Comparison of ENCODE assay signal across 20 cellular contexts in the genomic region with DNA sequence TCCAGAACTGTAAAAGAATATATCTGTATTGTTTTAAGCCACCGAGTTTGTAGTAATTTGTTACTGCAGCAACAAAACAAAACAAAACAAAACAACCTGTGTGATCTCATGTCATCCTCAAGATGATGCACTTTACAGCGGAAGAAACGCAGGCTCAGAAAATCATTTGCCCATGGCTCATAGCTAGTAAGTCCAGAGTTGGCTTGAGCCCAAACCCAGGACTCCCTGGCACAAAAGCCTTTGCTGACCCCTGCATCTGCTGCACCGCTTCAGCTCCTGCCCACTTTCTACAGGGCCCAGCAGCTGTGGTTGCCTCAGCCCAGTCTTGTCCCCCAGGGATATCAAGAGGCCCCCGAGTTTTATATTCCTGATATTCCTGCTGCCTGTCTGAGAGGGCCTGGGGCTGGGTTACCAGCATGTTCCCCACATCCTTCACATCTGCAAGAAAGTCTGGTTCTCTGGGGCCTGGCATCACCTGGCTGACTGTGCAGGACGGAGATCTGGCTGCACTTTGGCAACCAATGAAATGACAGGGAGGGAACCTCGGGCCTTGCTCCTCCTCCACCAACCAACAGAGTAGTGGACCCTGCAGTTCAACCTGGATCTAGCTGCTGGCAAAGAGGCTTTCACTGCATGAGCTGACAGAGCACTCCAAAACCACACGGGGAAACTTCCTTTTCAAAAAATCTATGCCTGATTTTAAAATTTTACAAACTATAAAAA. TPM values are rescaled to one million over a fixed set of nuclear protein-coding genes. Genes with fewer than 3 reads are reported as not detected.
DNase-seq lines count a peak whose midpoint lies in the region; ATAC-seq and TF ChIP-seq lines count a peak whose summit lies in the region.
"Had no signal": no experiment of that assay in that cellular context is flagged by ENCODE, and none has a peak within 500 bp of the region (broad histone marks: within the 10 kb centered on the region; RNA-seq: fewer than 3 reads in every experiment).

No MANE protein-coding gene starts in this region.

- no peaks in the 10 kb centered on the region; the same call in none of the 2 replicates for H3K27me3 ChIP-seq in IMR-90 (ENCODE audit: control insufficient read depth, insufficient read depth, low read length)
- H3K27me3 ChIP-seq in mesenchymal stem cell (ENCODE audit: control insufficient read depth in 1 of 2, insufficient read depth in 1 of 2, low read length in 2 of 2): peaks cover 0 to 30% of the 10 kb centered on the region in 2 experiments
- H3K27me3 ChIP-seq in skeletal muscle tissue (ENCODE audit: control insufficient read depth in 3 of 3, insufficient read depth in 3 of 3, low read length in 3 of 3): no peaks in the 10 kb centered on the region
- H3K27me3 ChIP-seq in upper lobe of left lung: no peaks in the 10 kb centered on the region
- H3K27me3 ChIP-seq: SJSA1 had no signal

- no peak overlapping the region for H2AK9ac ChIP-seq in IMR-90 (replicated peaks; ENCODE audit: low read depth, low read length, poor library complexity)

- no peak for TF ChIP-seq POLR2A in IMR-90 (IDR thresholded peaks at IDR 0.05; ENCODE audit: low read depth, low read length)
- no peak for TF ChIP-seq POLR2A in upper lobe of left lung (IDR thresholded peaks at IDR 0.05)

- no peak overlapping the region for H2AK5ac ChIP-seq in IMR-90 (ENCODE audit: low read depth, low read length)
- no peak overlapping the region for H2AK5ac ChIP-seq in mesenchymal stem cell (ENCODE audit: low read length, severe bottlenecking)

- no peak overlapping the region for H2BK20ac ChIP-seq in IMR-90 (ENCODE audit: low read depth, low read length)

- H4K20me1 ChIP-seq in IMR-90 (ENCODE audit: insufficient read depth, low read length): no peaks in the 10 kb centered on the region; the same call in 1 of the 2 replicates

- H3K9ac ChIP-seq in IMR-90 (ENCODE audit: low read depth, low read length) (no peak overlapping the region), mesenchymal stem cell (ENCODE audit: low read length) (peak overlapping the region; percentile 33), skeletal muscle tissue (ENCODE audit: low read depth in 1 of 3, low read length in 3 of 3) (peak overlapping the region in 1 of 3 donors; percentile 1)

- WGBS in IMR-90 (ENCODE audit: extremely low coverage in 2 of 2, insufficient read length in 1 of 2), 2 experiments: 39% methylated on average over 3 of the region's 8 CpGs; no CpG with 5 or more reads in 1 of the 2 experiments
- 77% methylated on average over 8 of the region's 8 CpGs for WGBS in mesenchymal stem cell
- 66% methylated on average over 5 to 8 of the region's 8 CpGs for WGBS in upper lobe of left lung, 2 donors

- dilution Hi-C loops in IMR-90 (cut with HindIII; ENCODE audit: low sequenced_read_pairs, unreplicated experiment): no loop called here

- H3K27ac ChIP-seq in IMR-90 (ENCODE audit: insufficient read depth, low read length) (no peak overlapping the region), mesenchymal stem cell (ENCODE audit: low read length, poor library complexity, severe bottlenecking) (no peak overlapping the region), skeletal muscle tissue (ENCODE audit: low read depth, low read length) (peak overlapping the region; percentile 2), upper lobe of left lung (no peak overlapping the region)
- H3K27ac ChIP-seq: epithelial cell of prostate, SJSA1 had no signal

- H3K9me1 ChIP-seq in IMR-90 (ENCODE audit: insufficient read depth, low read length): peaks cover 1% of the 10 kb centered on the region; the same call in 1 of the 2 replicates

- no peak for TF ChIP-seq EP300 in upper lobe of left lung (IDR thresholded peaks at IDR 0.05)

- DNase-seq in IMR-90: peak; percentile 9
- peak; percentile 20 for DNase-seq in astrocyte of the spinal cord (ENCODE audit: low read depth, low spot score)
- peak; percentile 32 for DNase-seq in mesenchymal stem cell
- no peak for DNase-seq in NCI-H2107 treated with DMSO at 0.1 percent for 48 hours (lab: John Stamatoyannopoulos, UW; ENCODE audit: unreplicated experiment)
- no peak for DNase-seq in EL
- DNase-seq in GM10266 (ENCODE audit: extremely low spot score): no peak
- DNase-seq in upper lobe of left lung: no peak
- DNase-seq: activated CD4-positive, alpha-beta T cell treated with anti-CD3 and anti-CD28 coated beads for 4 hours; activated CD8-positive, alpha-beta memory T cell treated with anti-CD3 and anti-CD28 coated beads, Interleukin-2, amount 50 U/mL, for 4 hours; AML-193; COR-L47; NCI-H1930; NCI-H510A treated with DMSO at 0.1 percent for 48 hours; stimulated activated CD4-positive, alpha-beta T cell treated with anti-CD3 and anti-CD28 coated beads, Interleukin-1b, Interleukin-23, amount 100 ng/mL, for 48 hours; T1000 had no signal

- H3K56ac ChIP-seq in IMR-90 (ENCODE audit: extremely low read depth, insufficient read depth, low read length): no peak overlapping the region

- H4K5ac ChIP-seq in IMR-90 (ENCODE audit: low read depth, low read length): no peak overlapping the region

- H3K18ac ChIP-seq in IMR-90 (ENCODE audit: low read depth, low read length) (no peak overlapping the region), mesenchymal stem cell (ENCODE audit: low read depth in 1 of 2, low read length in 2 of 2) (no peak overlapping the region)

- H3K23ac ChIP-seq in IMR-90 (ENCODE audit: low read depth, low read length) (no peak overlapping the region), mesenchymal stem cell (ENCODE audit: low read length in 2 of 2) (no peak overlapping the region)

- intact Hi-C loops in IMR-90 (cut with micrococcal nuclease): no loop called here

- H2BK15ac ChIP-seq in IMR-90 (ENCODE audit: low read depth, low read length) (no peak overlapping the region), mesenchymal stem cell (ENCODE audit: low read depth, poor library complexity, severe bottlenecking) (no peak overlapping the region)

- H3K79me1 ChIP-seq in IMR-90 (ENCODE audit: low read depth in 1 of 2, low read length in 2 of 2) (no peaks in the 10 kb centered on the region), mesenchymal stem cell (replicated peaks; ENCODE audit: low read length, poor library complexity, severe bottlenecking) (no peaks in the 10 kb centered on the region)

- ATAC-seq in IMR-90 (ENCODE audit: low read depth): no peak
- no peak for ATAC-seq in upper lobe of left lung (ENCODE audit: low FRiP score in 2 of 2)
- ATAC-seq: GM12878 had no signal

- no peak overlapping the region for H2BK120ac ChIP-seq in IMR-90 (ENCODE audit: low read depth, low read length)
- no peak overlapping the region for H2BK120ac ChIP-seq in mesenchymal stem cell (ENCODE audit: low read depth, low read length)

- 0 out of 2 replicates have a peak, but pooled peaks cover 2% of the 10 kb centered on the region for H3K9me3 ChIP-seq in IMR-90 (ENCODE audit: control insufficient read depth, insufficient read depth, low read length)
- H3K9me3 ChIP-seq in mesenchymal stem cell (ENCODE audit: control insufficient read depth, low read length): no peaks in the 10 kb centered on the region
- no peaks in the 10 kb centered on the region for H3K9me3 ChIP-seq in skeletal muscle tissue (ENCODE audit: control insufficient read depth in 3 of 3, low read length in 3 of 3)
- H3K9me3 ChIP-seq in upper lobe of left lung: no peaks in the 10 kb centered on the region
- H3K9me3 ChIP-seq: SJSA1 had no signal

- H2BK5ac ChIP-seq in IMR-90 (ENCODE audit: low read depth, low read length, poor library complexity, severe bottlenecking): no peak overlapping the region
- no peak overlapping the region for H2BK5ac ChIP-seq in mesenchymal stem cell (ENCODE audit: low read depth, low read length, poor library complexity, severe bottlenecking)

- H2AFZ ChIP-seq in IMR-90 (replicated peaks; ENCODE audit: low read length, poor library complexity) (no peak overlapping the region), mesenchymal stem cell (ENCODE audit: low read depth, low read length) (no peak overlapping the region)

- no peaks in the 10 kb centered on the region for H3K36me3 ChIP-seq in IMR-90 (ENCODE audit: control insufficient read depth, insufficient read depth, low read length)
- H3K36me3 ChIP-seq in mesenchymal stem cell (ENCODE audit: control insufficient read depth in 1 of 2, insufficient read depth in 2 of 2, low read depth in 1 of 2, low read length in 2 of 2): no peaks in the 10 kb centered on the region
- H3K36me3 ChIP-seq in skeletal muscle tissue (ENCODE audit: control insufficient read depth in 3 of 3, insufficient read depth in 3 of 3, low read length in 3 of 3): peaks cover 0 to 4% (median 2%) of the 10 kb centered on the region in 3 donors
- no peaks in the 10 kb centered on the region for H3K36me3 ChIP-seq in upper lobe of left lung
- H3K36me3 ChIP-seq: SJSA1 had no signal

- in situ Hi-C loops in IMR-90 (cut with MboI; ENCODE audit: low sequenced_read_pairs) (no loop called here), astrocyte of the spinal cord (cut with HindIII; ENCODE audit: low sequenced_read_pairs) (no loop called here)

- peaks cover 2% of the 10 kb centered on the region; the same call in 1 of the 2 replicates for H3K4me1 ChIP-seq in IMR-90 (ENCODE audit: control insufficient read depth, insufficient read depth, low read length)
- H3K4me1 ChIP-seq in mesenchymal stem cell (ENCODE audit: control insufficient read depth, insufficient read depth, low read depth, low read length): peaks cover 3% of the 10 kb centered on the region
- H3K4me1 ChIP-seq in skeletal muscle tissue (ENCODE audit: control insufficient read depth in 3 of 3, insufficient read depth in 3 of 3, low read length in 3 of 3): peaks cover 11 to 16% (median 15%) of the 10 kb centered on the region in 3 donors
- H3K4me1 ChIP-seq in upper lobe of left lung: no peaks in the 10 kb centered on the region

- no TSS peak for BruUV-seq in IMR-90 (replicated peaks; lab: Mats Ljungman, UMichigan)

- TF ChIP-seq RAD21 in IMR-90 (IDR thresholded peaks at IDR 0.05; ENCODE audit: low read length): no peak

- no peak overlapping the region for H3K4ac ChIP-seq in IMR-90 (ENCODE audit: low read depth, low read length)
- no peak overlapping the region for H3K4ac ChIP-seq in mesenchymal stem cell (ENCODE audit: low read depth in 1 of 2, low read length in 2 of 2)

- H3K4me2 ChIP-seq in IMR-90 (ENCODE audit: low read depth, low read length): no peak overlapping the region
- H3K4me2 ChIP-seq in mesenchymal stem cell (ENCODE audit: low read length, poor library complexity, severe bottlenecking): no peak overlapping the region

- no peak overlapping the region for H3K4me3 ChIP-seq in IMR-90 (ENCODE audit: insufficient read depth, low read depth, low read length)
- H3K4me3 ChIP-seq in astrocyte of the spinal cord (ENCODE audit: low read depth, low read length): no peak overlapping the region
- H3K4me3 ChIP-seq in mesenchymal stem cell (ENCODE audit: insufficient read depth in 1 of 2, low read depth in 1 of 2, low read length in 2 of 2): no peak overlapping the region
- H3K4me3 ChIP-seq in skeletal muscle tissue (ENCODE audit: low read length in 3 of 3): no peak overlapping the region
- H3K4me3 ChIP-seq in upper lobe of left lung: no peak overlapping the region
- H3K4me3 ChIP-seq: coronary artery, GM12878, SJSA1 had no signal

- no peak overlapping the region for H2BK12ac ChIP-seq in mesenchymal stem cell (ENCODE audit: low read length in 2 of 2)

- H4K8ac ChIP-seq in IMR-90 (ENCODE audit: low read depth in 2 of 2, low read length in 2 of 2) (no peak overlapping the region), mesenchymal stem cell (ENCODE audit: low read length) (no peak overlapping the region)

- POLR2A ChIA-PET in IMR-90 (lab: Charles Lee; ENCODE audit: unreplicated experiment): no interaction called here

- CTCF ChIA-PET in IMR-90 (lab: Yijun Ruan, JAX): interaction anchor here (1.0 to 1.7 kb wide), 2 partner anchors 14 to 60 kb away, joined by 3 to 5 read pairs; no protein-coding TSS in a partner anchor

- H3K14ac ChIP-seq in IMR-90 (replicated peaks; ENCODE audit: low read depth, low read length): no peak overlapping the region
- no peak overlapping the region for H3K14ac ChIP-seq in mesenchymal stem cell (ENCODE audit: low read length in 2 of 2)

- TF ChIP-seq CTCF in IMR-90 (conservative IDR thresholded peaks at IDR 0.05; ENCODE audit: low read depth, low read length) (no peak), astrocyte of the spinal cord (IDR thresholded peaks at IDR 0.05; ENCODE audit: low read depth, low read length) (no peak), GM10266 (IDR thresholded peaks at IDR 0.05; ENCODE audit: control insufficient read depth, insufficient read depth, low read depth, missing control alignments) (no peak), upper lobe of left lung (IDR thresholded peaks at IDR 0.05) (no peak)

- H4K91ac ChIP-seq in IMR-90 (ENCODE audit: insufficient read depth, low read depth, low read length) (no peak overlapping the region), mesenchymal stem cell (ENCODE audit: low read length) (no peak overlapping the region)

RNA-seq across cellular contexts. Expression of gene JPH2, which starts 56.8 kb away (rescaled TPM):
- total RNA-seq in IMR-90 (2012; rRNA removed): 0.54 and 0.83 TPM in 2 replicates
- polyA plus RNA-seq in IMR-90 (2012; rRNA removed): 0.44 TPM in 2 replicates
- polyA plus RNA-seq in IMR-90 (2012; cell fraction: cytosol; rRNA removed): 0.31 and 0.60 TPM in 2 replicates
- polyA plus RNA-seq in IMR-90 (2012; cell fraction: nucleus; rRNA removed; ENCODE audit: low replicate concordance): 0.40 and 0.71 TPM in 2 replicates
- polyA plus RNA-seq in mesenchymal stem cell (2013, experiment 1 of 2): 1.9 TPM
- 1.8 TPM for polyA plus RNA-seq in mesenchymal stem cell (2013, experiment 2 of 2)
- 85.1 TPM for total RNA-seq in skeletal muscle tissue
- 1 to 10 TPM; 3.5 to 9.2 (median 5.0) TPM for total RNA-seq in upper lobe of left lung
- total RNA-seq: GM12878 had no signal

Comparison
In these comparisons a context has a peak if more than half of its experiments do, and no peak if none do; other contexts are left out.
1. DNase-seq: peak in IMR-90 (single experiment), astrocyte of the spinal cord (single experiment) and mesenchymal stem cell (single experiment); none in NCI-H2107 treated with DMSO at 0.1 percent for 48 hours (single experiment), EL (single experiment), GM10266 (single experiment) and upper lobe of left lung (0 of 2).